8 cellular contexts compared by ENCODE assay signal in the genomic region with DNA sequence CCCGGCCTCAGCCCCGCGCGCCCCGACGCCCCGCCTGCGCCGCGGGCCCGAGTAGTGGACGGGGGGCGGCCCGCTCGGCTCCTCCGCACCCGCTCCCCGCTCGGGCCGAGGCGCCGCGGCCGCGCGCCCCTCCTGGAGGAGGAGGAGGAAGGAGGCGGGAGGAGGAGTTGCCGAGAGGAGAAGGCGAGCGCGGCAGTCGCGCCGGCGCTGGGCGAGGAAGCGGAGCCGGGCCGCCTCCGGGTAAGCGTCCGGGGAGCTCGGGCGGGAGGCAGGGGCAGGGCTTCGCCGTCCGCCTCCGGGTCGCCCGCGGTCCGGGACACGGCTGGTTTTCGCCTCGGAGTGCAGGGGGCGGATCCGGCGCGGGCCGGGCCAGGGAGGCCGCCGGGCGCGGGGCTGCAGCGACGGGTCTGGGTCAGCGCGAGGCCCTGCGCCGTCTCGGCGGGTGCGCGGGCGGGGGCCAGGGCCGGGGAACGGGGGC.
DNase-seq lines count a peak whose midpoint lies in the region; ATAC-seq and TF ChIP-seq lines count a peak whose summit lies in the region.

A gene with protein sequence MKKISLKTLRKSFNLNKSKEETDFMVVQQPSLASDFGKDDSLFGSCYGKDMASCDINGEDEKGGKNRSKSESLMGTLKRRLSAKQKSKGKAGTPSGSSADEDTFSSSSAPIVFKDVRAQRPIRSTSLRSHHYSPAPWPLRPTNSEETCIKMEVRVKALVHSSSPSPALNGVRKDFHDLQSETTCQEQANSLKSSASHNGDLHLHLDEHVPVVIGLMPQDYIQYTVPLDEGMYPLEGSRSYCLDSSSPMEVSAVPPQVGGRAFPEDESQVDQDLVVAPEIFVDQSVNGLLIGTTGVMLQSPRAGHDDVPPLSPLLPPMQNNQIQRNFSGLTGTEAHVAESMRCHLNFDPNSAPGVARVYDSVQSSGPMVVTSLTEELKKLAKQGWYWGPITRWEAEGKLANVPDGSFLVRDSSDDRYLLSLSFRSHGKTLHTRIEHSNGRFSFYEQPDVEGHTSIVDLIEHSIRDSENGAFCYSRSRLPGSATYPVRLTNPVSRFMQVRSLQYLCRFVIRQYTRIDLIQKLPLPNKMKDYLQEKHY (plus strand): TSS at position 195 of the 478 bp plus-strand sequence. CDS start 35,624 bp downstream, outside the sequence.

- TF ChIP-seq CTCF in HL-60 (IDR thresholded peaks at IDR 0.05; ENCODE audit: insufficient read depth, low read length): no peak
- no peak for TF ChIP-seq CTCF in choroid plexus epithelial cell (conservative IDR thresholded peaks at IDR 0.05; ENCODE audit: low read depth, low read length)

- ATAC-seq in GM21390 (IDR thresholded peaks at IDR 0.05; ENCODE audit: unreplicated experiment) (peak; percentile 73), SK-N-SH treated with all-trans-retinoic acid at 6 μM for 48 hours (peak; percentile 56)

- peak; percentile 44 to 69 for DNase-seq in NCI-H2081 (lab: John Stamatoyannopoulos, UW)
- no peak for DNase-seq in NCI-H2081 treated with DMSO at 0.1 percent for 48 hours (lab: John Stamatoyannopoulos, UW)
- DNase-seq in HL-60 (ENCODE audit: low read depth in 1 of 2, low spot score in 1 of 2): peak; percentile 39 to 80
- DNase-seq in choroid plexus epithelial cell (ENCODE audit: low read depth): peak; percentile 73
- DNase-seq in kidney glomerular epithelial cell (lab: John Stamatoyannopoulos, UW): peak; percentile 21
- peak; percentile 27 for DNase-seq in stimulated activated CD4-positive, alpha-beta T cell treated with anti-CD3 and anti-CD28 coated beads, Interleukin-1b, Interleukin-23, amount 100 ng/mL, for 48 hours

- no peaks in the 10 kb centered on the region for H3K27me3 ChIP-seq in HL-60 (ENCODE audit: insufficient read depth, poor library complexity, severe bottlenecking)

- peak within 1 kb of the TSS; percentile 66 for H3K4me3 ChIP-seq in HL-60 (replicated peaks; ENCODE audit: insufficient read depth, low read length)
- H3K4me3 ChIP-seq in choroid plexus epithelial cell (ENCODE audit: low read depth, low read length): peak within 1 kb of the TSS; percentile 75

- H3K27ac ChIP-seq in HL-60 (replicated peaks): peak within 1 kb of the TSS; percentile 52

TF ChIP-seq in SK-N-SH treated with all-trans-retinoic acid at 6 μM for 48 hours, 23 proteins besides CTCF, POLR2A, EP300 and RAD21:
- TF ChIP-seq, protein P1, sequence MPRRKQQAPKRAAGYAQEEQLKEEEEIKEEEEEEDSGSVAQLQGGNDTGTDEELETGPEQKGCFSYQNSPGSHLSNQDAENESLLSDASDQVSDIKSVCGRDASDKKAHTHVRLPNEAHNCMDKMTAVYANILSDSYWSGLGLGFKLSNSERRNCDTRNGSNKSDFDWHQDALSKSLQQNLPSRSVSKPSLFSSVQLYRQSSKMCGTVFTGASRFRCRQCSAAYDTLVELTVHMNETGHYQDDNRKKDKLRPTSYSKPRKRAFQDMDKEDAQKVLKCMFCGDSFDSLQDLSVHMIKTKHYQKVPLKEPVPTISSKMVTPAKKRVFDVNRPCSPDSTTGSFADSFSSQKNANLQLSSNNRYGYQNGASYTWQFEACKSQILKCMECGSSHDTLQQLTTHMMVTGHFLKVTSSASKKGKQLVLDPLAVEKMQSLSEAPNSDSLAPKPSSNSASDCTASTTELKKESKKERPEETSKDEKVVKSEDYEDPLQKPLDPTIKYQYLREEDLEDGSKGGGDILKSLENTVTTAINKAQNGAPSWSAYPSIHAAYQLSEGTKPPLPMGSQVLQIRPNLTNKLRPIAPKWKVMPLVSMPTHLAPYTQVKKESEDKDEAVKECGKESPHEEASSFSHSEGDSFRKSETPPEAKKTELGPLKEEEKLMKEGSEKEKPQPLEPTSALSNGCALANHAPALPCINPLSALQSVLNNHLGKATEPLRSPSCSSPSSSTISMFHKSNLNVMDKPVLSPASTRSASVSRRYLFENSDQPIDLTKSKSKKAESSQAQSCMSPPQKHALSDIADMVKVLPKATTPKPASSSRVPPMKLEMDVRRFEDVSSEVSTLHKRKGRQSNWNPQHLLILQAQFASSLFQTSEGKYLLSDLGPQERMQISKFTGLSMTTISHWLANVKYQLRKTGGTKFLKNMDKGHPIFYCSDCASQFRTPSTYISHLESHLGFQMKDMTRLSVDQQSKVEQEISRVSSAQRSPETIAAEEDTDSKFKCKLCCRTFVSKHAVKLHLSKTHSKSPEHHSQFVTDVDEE (CRISPR knock-in tag; IDR thresholded peaks at IDR 0.05): no peak
- TF ChIP-seq TCF4 (CRISPR knock-in tag; IDR thresholded peaks at IDR 0.05; ENCODE audit: borderline replicate concordance): no peak
- no peak for TF ChIP-seq ISL1 (CRISPR knock-in tag; IDR thresholded peaks at IDR 0.05)
- no peak for TF ChIP-seq ZNF70 (CRISPR knock-in tag; IDR thresholded peaks at IDR 0.05)
- no peak for TF ChIP-seq RARB (CRISPR knock-in tag; IDR thresholded peaks at IDR 0.05)
